Comparison of ENCODE assay signal across 8 cellular contexts in the genomic region with DNA sequence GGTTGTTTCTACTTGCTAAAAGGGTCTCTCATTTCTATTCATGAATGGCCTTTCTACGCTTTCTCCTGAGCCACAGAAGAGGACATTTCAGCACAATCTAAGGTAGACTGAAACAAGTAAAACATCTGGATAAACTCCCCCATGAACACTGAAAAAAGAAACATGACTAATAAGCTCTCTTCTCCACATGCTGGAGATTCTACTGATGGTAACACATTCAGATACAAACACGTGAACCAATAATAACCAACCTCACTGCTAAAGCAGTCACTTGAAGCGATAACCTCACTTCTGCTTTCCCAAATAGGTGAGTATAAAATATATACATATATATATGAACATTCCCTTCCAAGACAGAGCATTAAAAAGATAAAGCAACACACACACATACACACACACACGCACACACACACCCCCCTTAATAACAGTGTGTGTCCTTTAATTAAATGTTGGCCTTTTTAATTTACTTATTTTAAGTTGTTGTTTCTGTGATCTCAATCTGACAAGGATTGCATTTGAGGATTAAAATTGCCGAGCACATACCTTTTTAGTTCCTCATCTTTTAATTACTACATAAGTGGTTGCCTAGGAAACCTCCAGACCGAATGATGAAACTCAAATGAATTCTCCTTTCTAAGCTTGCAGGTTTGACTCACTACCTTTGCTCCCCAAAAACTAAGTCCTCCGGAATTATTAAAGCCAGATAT.
DNase-seq lines count a peak whose midpoint lies in the region; ATAC-seq and TF ChIP-seq lines count a peak whose summit lies in the region.

No MANE protein-coding gene starts in this region.

- DNase-seq in NCI-H2196 (lab: John Stamatoyannopoulos, UW; ENCODE audit: unreplicated experiment) (peak; percentile 12), NCI-H2196 treated with DMSO at 0.1 percent for 48 hours (lab: John Stamatoyannopoulos, UW; ENCODE audit: unreplicated experiment) (no peak), adipocyte (ENCODE audit: low read depth) (peak; percentile 82), omental fat pad (ENCODE audit: low spot score) (no peak), dermis blood vessel endothelial cell (no peak), MM.1S (no peak)
- no peak for DNase-seq in effector CD4-positive, alpha-beta T cell

- no peak overlapping the region for H3K4me3 ChIP-seq in adipocyte (ENCODE audit: low read length)
- no peak overlapping the region for H3K4me3 ChIP-seq in MM.1S (ENCODE audit: low read length)

- no peak overlapping the region for H3K27ac ChIP-seq in MM.1S (ENCODE audit: low read length)

- H3K4me2 ChIP-seq in MM.1S (ENCODE audit: low read depth, low read length): no peak overlapping the region

- ATAC-seq in HG03432 (IDR thresholded peaks at IDR 0.05; ENCODE audit: unreplicated experiment) (peak; percentile 53), omental fat pad (ENCODE audit: low FRiP score) (peak; percentile 49)

- no peak overlapping the region for H2AFZ ChIP-seq in MM.1S (ENCODE audit: low read length)

- H3K79me2 ChIP-seq in MM.1S (ENCODE audit: low read length): peaks cover 92% of the 10 kb centered on the region

- peaks cover 17% of the 10 kb centered on the region for H3K4me1 ChIP-seq in adipocyte (ENCODE audit: control insufficient read depth, insufficient read depth, low read length)
- no peaks in the 10 kb centered on the region for H3K4me1 ChIP-seq in MM.1S (ENCODE audit: low read length)

- H3K27me3 ChIP-seq in adipocyte (replicated peaks; ENCODE audit: control insufficient read depth, insufficient read depth, low read length): no peaks in the 10 kb centered on the region
- no peaks in the 10 kb centered on the region for H3K27me3 ChIP-seq in MM.1S (replicated peaks; ENCODE audit: insufficient read depth, low read length)

- 0 out of 2 replicates have a peak, but pooled peaks cover 6% of the 10 kb centered on the region for H3F3A ChIP-seq in MM.1S (ENCODE audit: insufficient read depth, low read length)

- H4K20me1 ChIP-seq in MM.1S (ENCODE audit: insufficient read depth, low read length): peaks cover 33% of the 10 kb centered on the region

- H3K9me2 ChIP-seq in MM.1S (replicated peaks; ENCODE audit: insufficient read depth, low read length): no peaks in the 10 kb centered on the region

- H3K9me3 ChIP-seq in adipocyte (ENCODE audit: control insufficient read depth, low read length) (no peaks in the 10 kb centered on the region), MM.1S (replicated peaks; ENCODE audit: insufficient read depth, low read length) (no peaks in the 10 kb centered on the region)

- H3K36me3 ChIP-seq in adipocyte (ENCODE audit: control insufficient read depth, insufficient read depth, low read length, severe bottlenecking) (peaks cover 30% of the 10 kb centered on the region), MM.1S (replicated peaks; ENCODE audit: insufficient read depth, low read length) (no peaks in the 10 kb centered on the region)

- TF ChIP-seq CTCF in omental fat pad (IDR thresholded peaks at IDR 0.05): no peak
- no peak for TF ChIP-seq CTCF in MM.1S (IDR thresholded peaks at IDR 0.05; ENCODE audit: low read length)

- H3K9ac ChIP-seq in adipocyte (ENCODE audit: low read length): no peak overlapping the region
- no peak overlapping the region for H3K9ac ChIP-seq in MM.1S (ENCODE audit: low read length)

Comparison
In these comparisons a context has a peak if more than half of its experiments do, and no peak if none do; other contexts are left out.
1. DNase-seq: peak in NCI-H2196 (single experiment) and adipocyte (single experiment); none in NCI-H2196 treated with DMSO at 0.1 percent for 48 hours (single experiment), omental fat pad (single experiment), dermis blood vessel endothelial cell (single experiment), MM.1S (single experiment) and effector CD4-positive, alpha-beta T cell (single experiment).